Comparison of ENCODE assay signal across 9 cellular contexts in the genomic region with DNA sequence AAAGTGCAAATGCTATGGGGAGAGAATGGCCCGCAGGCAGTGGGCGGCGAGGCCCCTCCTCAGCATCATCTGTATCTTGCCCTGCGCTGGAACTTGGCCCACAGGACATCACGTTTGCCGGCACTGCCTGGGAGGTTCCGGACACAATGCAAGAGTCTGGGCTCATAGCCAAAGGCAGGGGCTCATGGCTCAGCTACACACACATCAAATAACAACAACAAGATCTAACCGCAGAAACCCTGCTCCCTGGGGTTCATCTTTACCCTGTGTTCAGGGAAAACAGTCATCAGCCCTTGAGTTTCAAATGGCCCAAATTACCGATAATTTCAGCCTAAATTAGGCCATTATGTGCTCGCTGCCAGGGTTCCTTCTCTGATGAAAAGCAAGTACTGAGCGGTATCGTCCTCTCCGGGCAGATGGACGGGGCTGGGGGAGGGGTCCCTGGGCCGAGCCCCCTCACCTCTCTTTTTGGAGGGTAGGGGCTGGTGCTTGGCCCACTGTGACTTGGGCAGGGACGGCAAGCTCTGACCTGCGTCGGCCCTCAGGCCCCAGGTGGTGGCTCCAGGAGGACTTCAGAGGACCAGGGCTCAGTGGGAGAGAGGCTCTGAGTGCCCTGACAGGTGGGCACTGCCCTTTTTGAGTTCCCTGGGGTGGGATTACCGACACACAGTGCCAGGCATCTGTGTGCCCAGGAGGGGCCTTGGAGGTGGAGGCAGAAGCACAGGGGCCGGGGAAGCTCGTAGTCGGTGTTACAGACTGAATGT. TPM values are rescaled to one million over a fixed set of nuclear protein-coding genes. Genes with fewer than 3 reads are reported as not detected.
DNase-seq lines count a peak whose midpoint lies in the region; ATAC-seq and TF ChIP-seq lines count a peak whose summit lies in the region.
"Had no signal": no experiment of that assay in that cellular context is flagged by ENCODE, and none has a peak within 500 bp of the region (broad histone marks: within the 10 kb centered on the region; RNA-seq: fewer than 3 reads in every experiment).

No MANE protein-coding gene starts in this region.

- H3K9me1 ChIP-seq in IMR-90 (ENCODE audit: insufficient read depth, low read length) = no peaks in the 10 kb centered on the region

- no peak overlapping the region for H4K5ac ChIP-seq in IMR-90 (ENCODE audit: low read depth, low read length)

- H3K9ac ChIP-seq in IMR-90 (ENCODE audit: low read depth, low read length) (no peak overlapping the region), SK-N-SH (no peak overlapping the region), Karpas-422 (ENCODE audit: low read length) (no peak overlapping the region)
- H3K9ac ChIP-seq: KMS-11 had no signal

- H3K4me2 ChIP-seq in IMR-90 (ENCODE audit: low read depth, low read length) (no peak overlapping the region; the same call in 1 of the 2 replicates), SK-N-SH (peak overlapping the region; percentile 65), Karpas-422 (ENCODE audit: low read depth, low read length, poor library complexity, severe bottlenecking) (no peak overlapping the region)
- H3K4me2 ChIP-seq: KMS-11 had no signal

- no peaks in the 10 kb centered on the region for H3K36me3 Mint-ChIP-seq in activated T-cell treated with anti-CD3 and anti-CD28 coated beads, Interleukin-2, amount 50 U/mL, for 24 hours (ENCODE audit: low read depth)

- TF ChIP-seq POLR2A in IMR-90 (IDR thresholded peaks at IDR 0.05; ENCODE audit: low read depth, low read length) (no peak), suprapubic skin (IDR thresholded peaks at IDR 0.05) (no peak)

- H3K79me1 ChIP-seq in IMR-90 (ENCODE audit: low read depth in 1 of 2, low read length in 2 of 2) = no peaks in the 10 kb centered on the region

- H3K79me2 ChIP-seq in SK-N-SH (ENCODE audit: insufficient read depth) = no peaks in the 10 kb centered on the region
- no peaks in the 10 kb centered on the region for H3K79me2 ChIP-seq in Karpas-422 (ENCODE audit: low read length)

- TF ChIP-seq EP300 in SK-N-SH (IDR thresholded peaks at IDR 0.05; ENCODE audit: borderline replicate concordance in 1 of 2, low read depth in 1 of 2, low read length in 1 of 2) = peak; percentile 53 to 93; a peak in 3 of 4 replicates
- no peak for TF ChIP-seq EP300 in suprapubic skin (IDR thresholded peaks at IDR 0.05)

- H3K4me1 Mint-ChIP-seq in activated T-cell treated with anti-CD3 and anti-CD28 coated beads, Interleukin-2, amount 50 U/mL, for 24 hours (ENCODE audit: low read depth) = no peaks in the 10 kb centered on the region

- H3K27me3 Mint-ChIP-seq in activated T-cell treated with anti-CD3 and anti-CD28 coated beads, Interleukin-2, amount 50 U/mL, for 24 hours = peaks cover 24% of the 10 kb centered on the region

- no peak overlapping the region for H3K4me3 Mint-ChIP-seq in activated T-cell treated with anti-CD3 and anti-CD28 coated beads, Interleukin-2, amount 50 U/mL, for 24 hours

- H4K91ac ChIP-seq in IMR-90 (ENCODE audit: insufficient read depth, low read depth, low read length) = no peak overlapping the region

- no peak overlapping the region for H3K18ac ChIP-seq in IMR-90 (ENCODE audit: low read depth, low read length)

- intact Hi-C loops in IMR-90 (cut with micrococcal nuclease) = no loop called here
- intact Hi-C loops in cardiac septum (cut with DNase I) = no loop called here

- H4K8ac ChIP-seq in IMR-90 (ENCODE audit: low read depth in 2 of 2, low read length in 2 of 2) = no peak overlapping the region

- H2AFZ ChIP-seq in IMR-90 (replicated peaks; ENCODE audit: low read length, poor library complexity) (peak overlapping the region; percentile 63), SK-N-SH (ENCODE audit: low read depth) (no peak overlapping the region), Karpas-422 (ENCODE audit: low read length) (no peak overlapping the region)

- TF ChIP-seq RAD21 in IMR-90 (IDR thresholded peaks at IDR 0.05; ENCODE audit: low read length) (peak; percentile 30; the same call in 1 of the 2 replicates), SK-N-SH (IDR thresholded peaks at IDR 0.05; ENCODE audit: low read length) (peak; percentile 30)

- peaks cover 7% of the 10 kb centered on the region for H3K4me1 ChIP-seq in IMR-90 (ENCODE audit: control insufficient read depth, insufficient read depth, low read length)
- H3K4me1 ChIP-seq in SK-N-SH (ENCODE audit: control insufficient read depth in 1 of 2, insufficient read depth in 2 of 2, low read depth in 1 of 2, low read length in 1 of 2) = peaks cover 10 to 67% of the 10 kb centered on the region in 2 experiments; a peak in 3 of 4 replicates
- peaks cover 8% of the 10 kb centered on the region for H3K4me1 ChIP-seq in suprapubic skin
- H3K4me1 ChIP-seq in Karpas-422 (ENCODE audit: low read length) = no peaks in the 10 kb centered on the region

- in situ Hi-C loops in IMR-90 (cut with MboI; ENCODE audit: low sequenced_read_pairs) = no loop called here

- H3K4me3 ChIP-seq in IMR-90 (ENCODE audit: insufficient read depth, low read depth, low read length) (no peak overlapping the region), SK-N-SH (ENCODE audit: low read depth in 2 of 2, low read length in 1 of 2) (no peak overlapping the region; a peak in 1 of 4 replicates), suprapubic skin (no peak overlapping the region), Karpas-422 (ENCODE audit: low read length) (no peak overlapping the region)

- no peak overlapping the region for H2BK120ac ChIP-seq in IMR-90 (ENCODE audit: low read depth, low read length)

- DNase-seq in IMR-90 (peak; percentile 97), SK-N-SH (peak; percentile 89), cardiac septum (ENCODE audit: low spot score) (peak; percentile 81), suprapubic skin (ENCODE audit: low spot score in 2 of 2) (peak in 1 of 2 donors; percentile 79), Karpas-422 (no peak)
- no peak for DNase-seq in effector CD8-positive, alpha-beta T cell (lab: John Stamatoyannopoulos, UW)
- DNase-seq in activated T-cell treated with anti-CD3 and anti-CD28 coated beads, Interleukin-2, amount 50 U/mL, for 24 hours = no peak

- peak; percentile 97 for ATAC-seq in IMR-90 (ENCODE audit: low read depth)
- no peak for ATAC-seq in GM19351 (IDR thresholded peaks at IDR 0.05; ENCODE audit: unreplicated experiment)

- CTCF ChIA-PET in IMR-90 (lab: Yijun Ruan, JAX) (no interaction called here), SK-N-SH (lab: Yijun Ruan, JAX) (interaction anchor here (0.7 to 1.7 kb wide), 4 partner anchors 13 to 96 kb away, joined by 3 to 4 read pairs (median 4); no protein-coding TSS in a partner anchor)

- peaks cover 9% of the 10 kb centered on the region for H3F3A ChIP-seq in SK-N-SH (replicated peaks; ENCODE audit: insufficient read depth)

- H3K9me2 ChIP-seq in SK-N-SH (no peaks in the 10 kb centered on the region), Karpas-422 (replicated peaks; ENCODE audit: insufficient read depth, low read length) (no peaks in the 10 kb centered on the region)

- H4K20me1 ChIP-seq in IMR-90 (ENCODE audit: insufficient read depth, low read length) = 0 out of 2 replicates have a peak, but pooled peaks cover 5% of the 10 kb centered on the region
- H4K20me1 ChIP-seq in SK-N-SH (ENCODE audit: insufficient read depth) = no peaks in the 10 kb centered on the region
- H4K20me1 ChIP-seq in Karpas-422 (ENCODE audit: insufficient read depth, low read depth, low read length) = no peaks in the 10 kb centered on the region

- dilution Hi-C loops in IMR-90 (cut with HindIII; ENCODE audit: low sequenced_read_pairs, unreplicated experiment) = no loop called here

- TF ChIP-seq CTCF in IMR-90 (conservative IDR thresholded peaks at IDR 0.05; ENCODE audit: low read depth, low read length) = no peak
- TF ChIP-seq CTCF in SK-N-SH (IDR thresholded peaks at IDR 0.05) = no peak
- TF ChIP-seq CTCF in suprapubic skin (IDR thresholded peaks at IDR 0.05) = no peak

- H3K9me3 ChIP-seq in IMR-90 (ENCODE audit: control insufficient read depth, insufficient read depth, low read length) (peaks cover 12% of the 10 kb centered on the region), SK-N-SH (no peaks in the 10 kb centered on the region), suprapubic skin (peaks cover 4% of the 10 kb centered on the region), Karpas-422 (ENCODE audit: low read length) (no peaks in the 10 kb centered on the region)

- H3K27me3 ChIP-seq in IMR-90 (ENCODE audit: control insufficient read depth, insufficient read depth, low read length) = peaks cover 37% of the 10 kb centered on the region
- H3K27me3 ChIP-seq in SK-N-SH (ENCODE audit: insufficient read depth) = no peaks in the 10 kb centered on the region; the same call in 1 of the 2 replicates
- H3K27me3 ChIP-seq in suprapubic skin = peaks cover 15% of the 10 kb centered on the region
- no peaks in the 10 kb centered on the region; the same call in 1 of the 2 replicates for H3K27me3 ChIP-seq in Karpas-422 (ENCODE audit: low read length)

- H3K14ac ChIP-seq in IMR-90 (replicated peaks; ENCODE audit: low read depth, low read length) = no peak overlapping the region

- H3K4ac ChIP-seq in IMR-90 (ENCODE audit: low read depth, low read length) = peak overlapping the region; percentile 21; the same call in 1 of the 2 replicates

- peak overlapping the region; percentile 31 for H2AK9ac ChIP-seq in IMR-90 (replicated peaks; ENCODE audit: low read depth, low read length, poor library complexity)

- POLR2A ChIA-PET in IMR-90 (lab: Charles Lee; ENCODE audit: unreplicated experiment) = interaction anchor here (0.6 kb wide), 1 partner anchor 18 kb away, joined by 3 read pairs; no protein-coding TSS in a partner anchor
- POLR2A ChIA-PET in SK-N-SH (lab: Yijun Ruan, JAX) = interaction anchor here (0.7 kb wide), 1 partner anchor 104 kb away, joined by 3 read pairs; no protein-coding TSS in a partner anchor

- no peak overlapping the region for H3K56ac ChIP-seq in IMR-90 (ENCODE audit: extremely low read depth, insufficient read depth, low read length)

- H2BK20ac ChIP-seq in IMR-90 (ENCODE audit: low read depth, low read length) = no peak overlapping the region

- BruUV-seq in IMR-90 (replicated peaks; lab: Mats Ljungman, UMichigan) = no TSS peak

- no peaks in the 10 kb centered on the region for H3K9me3 Mint-ChIP-seq in activated T-cell treated with anti-CD3 and anti-CD28 coated beads, Interleukin-2, amount 50 U/mL, for 24 hours

- H2AK5ac ChIP-seq in IMR-90 (ENCODE audit: low read depth, low read length) = peak overlapping the region; percentile 50

- H3K27ac ChIP-seq in IMR-90 (ENCODE audit: insufficient read depth, low read length) (no peak overlapping the region; the same call in 1 of the 2 replicates), SK-N-SH (ENCODE audit: low read depth in 2 of 2, low read length in 1 of 2) (peak overlapping the region; percentile 10 to 99; a peak in 3 of 4 replicates), suprapubic skin (peak overlapping the region; percentile 56), Karpas-422 (ENCODE audit: low read length) (no peak overlapping the region)
- H3K27ac ChIP-seq: KMS-11 had no signal

- H2BK15ac ChIP-seq in IMR-90 (ENCODE audit: low read depth, low read length) = no peak overlapping the region

- H3K23ac ChIP-seq in IMR-90 (ENCODE audit: low read depth, low read length) = no peak overlapping the region

- 5% methylated on average over 4 of the region's 22 CpGs; no CpG with 5 or more reads in 1 of the 2 experiments for WGBS in IMR-90 (ENCODE audit: extremely low coverage in 2 of 2, insufficient read length in 1 of 2), 2 experiments
- WGBS in SK-N-SH (ENCODE audit: low lambda C conversion rate) = 25% methylated on average over 18 of the region's 22 CpGs
- 48% methylated on average over 21 of the region's 22 CpGs for WGBS in suprapubic skin

- no peak overlapping the region for H3K27ac Mint-ChIP-seq in activated T-cell treated with anti-CD3 and anti-CD28 coated beads, Interleukin-2, amount 50 U/mL, for 24 hours

- H2BK5ac ChIP-seq in IMR-90 (ENCODE audit: low read depth, low read length, poor library complexity, severe bottlenecking) = no peak overlapping the region

- H3K36me3 ChIP-seq in IMR-90 (ENCODE audit: control insufficient read depth, insufficient read depth, low read length) = no peaks in the 10 kb centered on the region
- H3K36me3 ChIP-seq in SK-N-SH (replicated peaks in 1 of 2; ENCODE audit: control insufficient read depth in 1 of 2, insufficient read depth in 2 of 2, low read length in 1 of 2) = no peaks in the 10 kb centered on the region
- H3K36me3 ChIP-seq in suprapubic skin = no peaks in the 10 kb centered on the region
- H3K36me3 ChIP-seq in Karpas-422 (ENCODE audit: insufficient read depth, low read length) = no peaks in the 10 kb centered on the region

RNA-seq across cellular contexts. Expression of gene GAL, which starts 25.0 kb away (rescaled TPM):
- total RNA-seq in IMR-90 (2012; rRNA removed) (0.28 TPM in 1 of 2 replicates, not detected in the other), cardiac septum (0.30 TPM), suprapubic skin (100 to 1,000 TPM in 1 of 4 donors, 10 to 100 TPM in 2, 1 to 10 TPM in 1; 7.2 to 120 (median 29.8) TPM)
- polyA plus RNA-seq in IMR-90 (2012; rRNA removed) (2.0 and 2.5 TPM in 2 replicates), SK-N-SH (2012; rRNA removed) (1.6 and 1.8 TPM in 2 replicates)
- 1.7 and 3.2 TPM in 2 replicates for polyA plus RNA-seq in IMR-90 (2012; cell fraction: cytosol; rRNA removed)
- 0.65 and 1.2 TPM in 2 replicates for polyA plus RNA-seq in IMR-90 (2012; cell fraction: nucleus; rRNA removed; ENCODE audit: low replicate concordance)
- 2.0 and 2.5 TPM in 2 replicates for polyA plus RNA-seq in SK-N-SH (2012; cell fraction: cytosol; rRNA removed)
- 0.44 and 1.1 TPM in 2 replicates for polyA plus RNA-seq in SK-N-SH (2012; cell fraction: nucleus; rRNA removed)
- total RNA-seq in Karpas-422 (2014; rRNA removed; shearing (Covaris generic); ENCODE audit: low replicate concordance) = not detected in 2 replicates

Comparison
In these comparisons a context has a peak if more than half of its experiments do, and no peak if none do; other contexts are left out.
1. DNase-seq: peak in IMR-90 (single experiment), SK-N-SH (single experiment) and cardiac septum (single experiment); none in Karpas-422 (single experiment), effector CD8-positive, alpha-beta T cell (single experiment) and activated T-cell treated with anti-CD3 and anti-CD28 coated beads, Interleukin-2, amount 50 U/mL, for 24 hours (single experiment).
2. H3K27ac ChIP-seq: peak in SK-N-SH (2 of 2) and suprapubic skin (single experiment); none in IMR-90 (single experiment) and Karpas-422 (single experiment).